ENCODE assay signal across 8 cellular contexts in the genomic region with DNA sequence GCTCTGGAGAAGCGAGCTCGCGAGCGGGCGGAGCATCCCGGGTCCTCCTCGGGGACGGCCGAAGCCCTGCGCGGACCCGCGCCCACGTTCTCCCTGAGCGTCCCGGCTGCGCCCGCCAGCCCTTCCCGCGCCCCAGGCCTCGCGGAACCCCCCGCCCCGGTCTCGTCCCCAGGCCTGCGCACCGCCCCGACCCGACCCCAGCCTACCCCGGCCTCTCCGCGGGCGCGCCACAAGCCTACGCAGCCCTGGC. TPM values are rescaled to one million over a fixed set of nuclear protein-coding genes. Genes with fewer than 3 reads are reported as not detected.
DNase-seq lines count a peak whose midpoint lies in the region; ATAC-seq and TF ChIP-seq lines count a peak whose summit lies in the region.

No MANE protein-coding gene starts in this region.

- TF ChIP-seq CTCF in fibroblast of mammary gland (conservative IDR thresholded peaks at IDR 0.05; ENCODE audit: control insufficient read depth, insufficient read depth, low read depth, low read length) (no peak), retinal pigment epithelial cell (conservative IDR thresholded peaks at IDR 0.05; ENCODE audit: low read depth, low read length) (no peak)

- peak overlapping the region; percentile 59 for H3K27ac ChIP-seq in SJCRH30

- no peaks in the 10 kb centered on the region for H3K9me3 ChIP-seq in SJCRH30 (replicated peaks)

- peak; percentile 25 for ATAC-seq in GM19324 (IDR thresholded peaks at IDR 0.05; ENCODE audit: low FRiP score, unreplicated experiment)

- H3K4me1 ChIP-seq in SJCRH30, result peaks cover 9% of the 10 kb centered on the region

- DNase-seq in SJCRH30 (no peak), fibroblast of mammary gland (ENCODE audit: low read depth) (no peak), retinal pigment epithelial cell (ENCODE audit: low read depth) (no peak), G401 (ENCODE audit: low spot score) (no peak), superior temporal gyrus (ENCODE audit: extremely low spot score) (no peak), SIG-M5 treated with dmso at 0.1 percent for 504 hours (lab: John Stamatoyannopoulos, UW; ENCODE audit: unreplicated experiment) (no peak), NCI-H446 treated with DMSO at 0.1 percent for 48 hours (lab: John Stamatoyannopoulos, UW) (no peak)

- peaks cover 24% of the 10 kb centered on the region for H3K36me3 ChIP-seq in SJCRH30

- peak overlapping the region; percentile 81 for H3K4me3 ChIP-seq in SJCRH30
- H3K4me3 ChIP-seq in fibroblast of mammary gland (ENCODE audit: control insufficient read depth, low read depth, low read length), result peak overlapping the region; percentile 88
- H3K4me3 ChIP-seq in retinal pigment epithelial cell (ENCODE audit: low read length), result peak overlapping the region; percentile 87

- in situ Hi-C loops in G401 (cut with HindIII; ENCODE audit: low sequenced_read_pairs), result no loop called here

- no peaks in the 10 kb centered on the region for H3K27me3 ChIP-seq in SJCRH30

RNA-seq across cellular contexts. Expression of gene USP36, which starts 0.2 kb away (rescaled TPM):
- total RNA-seq in SJCRH30 (2014; rRNA removed; shearing (Covaris generic)), result 42.8 and 48.2 TPM in 2 replicates
- 10.1 and 10.4 TPM in 2 replicates for total RNA-seq in G401 (2014; rRNA removed; shearing (Covaris generic))

RNA-seq across cellular contexts. Expression of gene CYTH1, which starts 58.4 kb away (rescaled TPM):
- total RNA-seq in SJCRH30 (2014; rRNA removed; shearing (Covaris generic)), result 29.1 and 34.0 TPM in 2 replicates
- 21.7 and 28.1 TPM in 2 replicates for total RNA-seq in G401 (2014; rRNA removed; shearing (Covaris generic))
